In the genomic region with DNA sequence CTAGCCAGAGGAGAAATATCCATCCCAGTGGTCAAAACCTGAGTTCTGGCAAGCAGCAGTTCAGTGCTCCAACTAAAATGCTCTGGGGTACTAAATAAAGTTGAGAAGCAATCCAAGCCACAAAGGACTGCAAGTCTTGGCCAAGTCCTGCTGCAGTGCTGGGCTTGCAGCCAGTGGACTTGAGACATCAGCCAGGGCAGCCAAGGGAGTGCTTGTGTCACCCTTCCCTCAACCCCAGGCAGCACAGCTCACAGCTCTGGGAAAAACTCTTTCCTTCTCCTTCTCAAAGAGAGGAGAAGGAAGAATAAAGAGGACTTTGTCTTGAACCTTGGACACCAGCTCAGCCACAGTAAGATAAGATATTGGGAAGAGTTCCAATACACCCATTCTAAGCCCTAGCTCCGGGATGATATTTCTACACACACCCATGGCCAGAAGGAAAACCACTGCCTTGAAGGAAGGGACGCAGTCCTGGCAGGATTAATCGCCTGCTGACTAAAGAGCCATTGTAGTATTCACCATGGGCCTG, we compare ENCODE assay signal across 12 cellular contexts.
DNase-seq lines count a peak whose midpoint lies in the region; TF ChIP-seq lines count a peak whose summit lies in the region.
"Had no signal": no experiment of that assay in that cellular context is flagged by ENCODE, and none has a peak within 500 bp of the region (broad histone marks: within the 10 kb centered on the region; RNA-seq: fewer than 3 reads in every experiment).

No MANE protein-coding gene starts in this region.

- no peaks in the 10 kb centered on the region for H3K4me1 ChIP-seq in OCI-LY7 (ENCODE audit: insufficient read depth, low read length, poor library complexity, severe bottlenecking)
- H3K4me1 ChIP-seq: Caco-2 had no signal

- 33 to 64% methylated on average over 1 to 3 of the region's 3 CpGs for WGBS in lower leg skin, 2 donors

- H2AFZ ChIP-seq in OCI-LY7 (ENCODE audit: low read length) = no peak overlapping the region

- no peaks in the 10 kb centered on the region for H3K9me3 ChIP-seq in OCI-LY7 (ENCODE audit: low read length)
- H3K9me3 ChIP-seq: Caco-2 had no signal

- CTCF ChIA-PET in OCI-LY7 (lab: Charles Lee; ENCODE audit: unreplicated experiment) = no interaction called here

- H3K79me2 ChIP-seq in OCI-LY7 (ENCODE audit: insufficient read depth, low read depth, low read length) = no peaks in the 10 kb centered on the region

- H4K20me1 ChIP-seq in OCI-LY7 (ENCODE audit: insufficient read depth, low read length) = no peaks in the 10 kb centered on the region

- DNase-seq in NCI-H446 (lab: John Stamatoyannopoulos, UW) (peak; percentile 17 to 68), epithelial cell of esophagus (ENCODE audit: low read depth) (peak; percentile 14), lower leg skin (ENCODE audit: low spot score in 2 of 2) (peak; percentile 31 to 90), superior temporal gyrus (ENCODE audit: extremely low spot score) (peak; percentile 11), NCI-H1048 (lab: John Stamatoyannopoulos, UW) (no peak), OCI-LY7 (ENCODE audit: low spot score) (no peak), retina (no peak), NCI-H1930 (lab: John Stamatoyannopoulos, UW) (no peak)
- DNase-seq: Caco-2; HCEC 1CT; NCI-H2227 treated with DMSO at 0.1 percent for 48 hours; stimulated activated CD4-positive, alpha-beta T cell treated with anti-CD3 and anti-CD28 coated beads, Interleukin-4, amount 100 ng/mL, for 1 hour had no signal

- TF ChIP-seq POLR2A in lower leg skin (IDR thresholded peaks at IDR 0.05) = no peak

- no peak overlapping the region for H3K4me2 ChIP-seq in OCI-LY7 (ENCODE audit: low read length)

- H3K36me3 ChIP-seq in OCI-LY7 (ENCODE audit: insufficient read depth, low read length) = no peaks in the 10 kb centered on the region

- no peak overlapping the region for H3K27ac ChIP-seq in OCI-LY7 (ENCODE audit: low read depth, low read length, poor library complexity, severe bottlenecking)

- H3K4me3 ChIP-seq in epithelial cell of esophagus (ENCODE audit: low read length) (no peak overlapping the region), lower leg skin (ENCODE audit: low read depth, poor library complexity, severe bottlenecking) (no peak overlapping the region), OCI-LY7 (ENCODE audit: low read depth, low read length, poor library complexity, severe bottlenecking) (no peak overlapping the region)

- H3K9me2 ChIP-seq in OCI-LY7 (ENCODE audit: insufficient read depth, low read length) = no peaks in the 10 kb centered on the region

- no TSS peak for BruUV-seq in OCI-LY7 (replicated peaks; lab: Mats Ljungman, UMichigan)

- POLR2A ChIA-PET in OCI-LY7 (lab: Charles Lee) = no interaction called here

- intact Hi-C loops in lower leg skin (cut with DNase I; ENCODE audit: low total_unique reads) (no loop called here), OCI-LY7 (cut with micrococcal nuclease; ENCODE audit: unreplicated experiment) (no loop called here)

- TF ChIP-seq CTCF in epithelial cell of esophagus (IDR thresholded peaks at IDR 0.05; ENCODE audit: insufficient read depth, low read depth, low read length, missing control alignments) (no peak), lower leg skin (IDR thresholded peaks at IDR 0.05) (no peak), OCI-LY7 (conservative IDR thresholded peaks at IDR 0.05; ENCODE audit: low read length) (no peak)

Comparison
In these comparisons a context has a peak if more than half of its experiments do, and no peak if none do; other contexts are left out.
1. DNase-seq: peak in NCI-H446 (2 of 2), epithelial cell of esophagus (single experiment), lower leg skin (2 of 2) and superior temporal gyrus (single experiment); none in NCI-H1048 (single experiment), OCI-LY7 (single experiment), retina (single experiment) and NCI-H1930 (0 of 2).